11 cellular contexts compared by ENCODE assay signal in genomic region chr17:13520899-13521572, GRCh38.
DNase-seq lines count a peak whose midpoint lies in the region; ATAC-seq, FAIRE-seq and TF ChIP-seq lines count a peak whose summit lies in the region.
"Had no signal": no experiment of that assay in that cellular context is flagged by ENCODE, and none has a peak within 500 bp of the region (broad histone marks: within the 10 kb centered on the region; RNA-seq: fewer than 3 reads in every experiment).

No MANE protein-coding gene starts in this region.

- H3K4me1 ChIP-seq in fibroblast of lung (ENCODE audit: control insufficient read depth, extremely low read depth, insufficient read depth, low read length) = peaks cover 4% of the 10 kb centered on the region

- TF ChIP-seq CTCF in fibroblast of lung (conservative IDR thresholded peaks at IDR 0.05 in 1 of 2, IDR thresholded peaks at IDR 0.05 in 1 of 2; ENCODE audit: low read depth in 1 of 2, low read length in 2 of 2) (no peak), D721Med (IDR thresholded peaks at IDR 0.05; ENCODE audit: insufficient read depth, missing control alignments) (no peak)

- H3K27me3 ChIP-seq in fibroblast of lung (ENCODE audit: control insufficient read depth, insufficient read depth, low read length) = no peaks in the 10 kb centered on the region

- H2AFZ ChIP-seq in fibroblast of lung (ENCODE audit: low read length) = no peak overlapping the region

- H4K20me1 ChIP-seq in fibroblast of lung (ENCODE audit: control insufficient read depth, extremely low read depth, insufficient read depth, low read length) = no peaks in the 10 kb centered on the region

- FAIRE-seq in urothelium cell line (lab: Jason Lieb, UNC) (no peak), D721Med (lab: Jason Lieb, UNC) (no peak)

- peak overlapping the region in 1 of 4 experiments; percentile 0 for H3K4me3 ChIP-seq in fibroblast of lung (replicated peaks in 1 of 4; ENCODE audit: control extremely low read depth in 1 of 4, insufficient read depth in 1 of 4, low read depth in 3 of 4, low read length in 4 of 4)

- peak; percentile 64 for DNase-seq in GM04504 (ENCODE audit: low read depth)
- DNase-seq in RPMI7951 (ENCODE audit: low read depth) = peak; percentile 96
- DNase-seq in fibroblast of lung (ENCODE audit: low read depth in 2 of 2) = peak; percentile 96 to 98
- peak; percentile 24 for DNase-seq in urothelium cell line (ENCODE audit: low spot score)
- no peak for DNase-seq in D721Med (ENCODE audit: insufficient read length, low spot score)
- no peak for DNase-seq in hippocampal formation (lab: John Stamatoyannopoulos, UW)
- DNase-seq: activated naive CD4-positive, alpha-beta T cell; caudate nucleus; NCI-H1930 had no signal

- no peak for ATAC-seq in HG03135 (IDR thresholded peaks at IDR 0.05; ENCODE audit: unreplicated experiment)
- ATAC-seq: Right ventricle myocardium inferior had no signal

- H3K4me2 ChIP-seq in fibroblast of lung (ENCODE audit: extremely low read depth, insufficient read depth, low read length) = peak overlapping the region; percentile 48

- no peak overlapping the region for H3K9ac ChIP-seq in fibroblast of lung (ENCODE audit: insufficient read depth, low read length)

- no peak overlapping the region for H3K27ac ChIP-seq in fibroblast of lung (ENCODE audit: insufficient read depth, low read length)

- no peaks in the 10 kb centered on the region for H3K9me3 ChIP-seq in fibroblast of lung (ENCODE audit: control insufficient read depth, insufficient read depth, low read depth, low read length)

- no peaks in the 10 kb centered on the region for H3K79me2 ChIP-seq in fibroblast of lung (ENCODE audit: control insufficient read depth, insufficient read depth, low read length)

- no peaks in the 10 kb centered on the region for H3K36me3 ChIP-seq in fibroblast of lung (ENCODE audit: control insufficient read depth, insufficient read depth, low read length)

Comparison
In these comparisons a context has a peak if more than half of its experiments do, and no peak if none do; other contexts are left out.
1. DNase-seq: peak in GM04504 (single experiment), RPMI7951 (single experiment), fibroblast of lung (2 of 2) and urothelium cell line (single experiment); none in D721Med (single experiment) and hippocampal formation (0 of 2).